ENCODE assay signal across 1 cellular context in the genomic region with DNA sequence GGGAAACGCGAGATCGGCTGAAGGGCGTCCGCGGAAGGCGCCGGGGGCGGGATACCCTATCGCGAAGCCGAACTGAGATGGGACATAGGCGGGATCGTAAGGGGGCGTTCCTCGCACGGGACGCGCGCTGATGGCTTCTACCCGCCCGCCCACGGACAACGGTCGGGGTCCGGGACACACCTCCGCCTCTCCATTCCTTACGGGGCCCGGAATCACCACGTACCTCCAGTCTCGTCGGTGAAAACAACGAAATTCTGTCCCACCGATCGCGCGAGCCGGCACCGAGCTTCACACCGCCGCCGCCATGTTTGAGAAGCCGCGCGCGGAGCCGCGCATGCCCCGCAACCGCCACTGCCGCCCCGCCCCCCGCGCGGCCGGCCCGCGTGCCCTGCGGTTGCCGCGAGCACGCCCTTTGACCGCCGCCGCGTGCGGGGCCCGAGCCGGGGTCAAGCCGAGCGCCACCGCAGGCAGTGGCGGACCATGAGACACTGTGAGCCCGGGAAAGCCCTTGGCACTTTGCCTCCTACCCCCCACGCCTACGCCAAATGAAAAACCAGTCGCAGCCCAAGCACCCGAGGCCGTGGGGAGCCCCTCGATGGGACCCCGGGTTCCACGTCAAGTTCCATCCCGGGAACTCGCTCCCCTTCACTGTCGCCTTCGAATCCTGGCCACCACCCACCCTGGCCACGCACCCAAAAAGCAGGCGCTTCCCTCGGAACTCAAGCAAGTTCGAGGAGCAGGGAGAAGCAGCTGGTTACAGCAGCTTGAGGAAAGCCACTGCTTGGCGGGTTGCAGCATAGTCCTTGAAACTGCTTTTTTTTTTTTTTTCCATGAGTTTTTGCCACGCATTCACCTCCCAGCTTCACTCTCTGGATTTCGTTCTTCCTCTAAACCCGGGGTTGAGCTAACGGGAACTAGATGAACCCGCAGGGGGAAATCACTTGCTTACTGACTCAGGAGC.
TF ChIP-seq lines count a peak whose summit lies in the region.

TSS of gene SCML2 (minus strand) at position 320 of the 961 bp plus-strand sequence. CDS start 20,617 bp downstream, outside the sequence.

TF ChIP-seq in A549, 52 proteins besides CTCF, POLR2A, EP300 and RAD21 (continued from another document):
- no peak for TF ChIP-seq PBX3 (IDR thresholded peaks at IDR 0.05)
- TF ChIP-seq MYC (IDR thresholded peaks at IDR 0.05; ENCODE audit: borderline replicate concordance, low read length) = no peak; the same call in 1 of the 2 replicates
- TF ChIP-seq, protein P1, sequence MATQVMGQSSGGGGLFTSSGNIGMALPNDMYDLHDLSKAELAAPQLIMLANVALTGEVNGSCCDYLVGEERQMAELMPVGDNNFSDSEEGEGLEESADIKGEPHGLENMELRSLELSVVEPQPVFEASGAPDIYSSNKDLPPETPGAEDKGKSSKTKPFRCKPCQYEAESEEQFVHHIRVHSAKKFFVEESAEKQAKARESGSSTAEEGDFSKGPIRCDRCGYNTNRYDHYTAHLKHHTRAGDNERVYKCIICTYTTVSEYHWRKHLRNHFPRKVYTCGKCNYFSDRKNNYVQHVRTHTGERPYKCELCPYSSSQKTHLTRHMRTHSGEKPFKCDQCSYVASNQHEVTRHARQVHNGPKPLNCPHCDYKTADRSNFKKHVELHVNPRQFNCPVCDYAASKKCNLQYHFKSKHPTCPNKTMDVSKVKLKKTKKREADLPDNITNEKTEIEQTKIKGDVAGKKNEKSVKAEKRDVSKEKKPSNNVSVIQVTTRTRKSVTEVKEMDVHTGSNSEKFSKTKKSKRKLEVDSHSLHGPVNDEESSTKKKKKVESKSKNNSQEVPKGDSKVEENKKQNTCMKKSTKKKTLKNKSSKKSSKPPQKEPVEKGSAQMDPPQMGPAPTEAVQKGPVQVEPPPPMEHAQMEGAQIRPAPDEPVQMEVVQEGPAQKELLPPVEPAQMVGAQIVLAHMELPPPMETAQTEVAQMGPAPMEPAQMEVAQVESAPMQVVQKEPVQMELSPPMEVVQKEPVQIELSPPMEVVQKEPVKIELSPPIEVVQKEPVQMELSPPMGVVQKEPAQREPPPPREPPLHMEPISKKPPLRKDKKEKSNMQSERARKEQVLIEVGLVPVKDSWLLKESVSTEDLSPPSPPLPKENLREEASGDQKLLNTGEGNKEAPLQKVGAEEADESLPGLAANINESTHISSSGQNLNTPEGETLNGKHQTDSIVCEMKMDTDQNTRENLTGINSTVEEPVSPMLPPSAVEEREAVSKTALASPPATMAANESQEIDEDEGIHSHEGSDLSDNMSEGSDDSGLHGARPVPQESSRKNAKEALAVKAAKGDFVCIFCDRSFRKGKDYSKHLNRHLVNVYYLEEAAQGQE (IDR thresholded peaks at IDR 0.05) = no peak
- no peak for TF ChIP-seq JUNB (IDR thresholded peaks at IDR 0.05)
- no peak for TF ChIP-seq CEBPB (IDR thresholded peaks at IDR 0.05)
- TF ChIP-seq NPAS2 (CRISPR knock-in tag; IDR thresholded peaks at IDR 0.05; ENCODE audit: borderline replicate concordance) = peak; percentile 48; the same call in 1 of the 2 replicates
- no peak for TF ChIP-seq FOSB (CRISPR knock-in tag; IDR thresholded peaks at IDR 0.05)
- TF ChIP-seq POLR2AphosphoS2 (conservative IDR thresholded peaks at IDR 0.05; ENCODE audit: low read length) = no peak
- TF ChIP-seq TP53 (CRISPR knock-in tag; IDR thresholded peaks at IDR 0.05) = no peak
- no peak for TF ChIP-seq KDM1A (IDR thresholded peaks at IDR 0.05; ENCODE audit: low read depth)
- TF ChIP-seq ELK1 (IDR thresholded peaks at IDR 0.05; ENCODE audit: low read depth, low read length) = no peak
- TF ChIP-seq FOSL2 (IDR thresholded peaks at IDR 0.05) = no peak
- no peak for TF ChIP-seq FOSL2 (CRISPR knock-in tag; IDR thresholded peaks at IDR 0.05)
- TF ChIP-seq MAX (IDR thresholded peaks at IDR 0.05) = peak; percentile 85
- TF ChIP-seq EHMT2 (IDR thresholded peaks at IDR 0.05; ENCODE audit: low read depth) = no peak
- TF ChIP-seq, protein P2, sequence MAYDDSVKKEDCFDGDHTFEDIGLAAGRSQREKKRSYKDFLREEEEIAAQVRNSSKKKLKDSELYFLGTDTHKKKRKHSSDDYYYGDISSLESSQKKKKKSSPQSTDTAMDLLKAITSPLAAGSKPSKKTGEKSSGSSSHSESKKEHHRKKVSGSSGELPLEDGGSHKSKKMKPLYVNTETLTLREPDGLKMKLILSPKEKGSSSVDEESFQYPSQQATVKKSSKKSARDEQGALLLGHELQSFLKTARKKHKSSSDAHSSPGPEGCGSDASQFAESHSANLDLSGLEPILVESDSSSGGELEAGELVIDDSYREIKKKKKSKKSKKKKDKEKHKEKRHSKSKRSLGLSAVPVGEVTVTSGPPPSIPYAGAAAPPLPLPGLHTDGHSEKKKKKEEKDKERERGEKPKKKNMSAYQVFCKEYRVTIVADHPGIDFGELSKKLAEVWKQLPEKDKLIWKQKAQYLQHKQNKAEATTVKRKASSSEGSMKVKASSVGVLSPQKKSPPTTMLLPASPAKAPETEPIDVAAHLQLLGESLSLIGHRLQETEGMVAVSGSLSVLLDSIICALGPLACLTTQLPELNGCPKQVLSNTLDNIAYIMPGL (CRISPR knock-in tag; IDR thresholded peaks at IDR 0.05; ENCODE audit: borderline replicate concordance) = no peak
- TF ChIP-seq FOXS1 (CRISPR knock-in tag; IDR thresholded peaks at IDR 0.05) = no peak
- peak; percentile 23; the same call in 1 of the 2 replicates for TF ChIP-seq PHF8 (IDR thresholded peaks at IDR 0.05; ENCODE audit: borderline replicate concordance, low read depth)
- no peak for TF ChIP-seq MAFK (IDR thresholded peaks at IDR 0.05; ENCODE audit: partially characterized antibody)
- TF ChIP-seq HOXB13 (CRISPR knock-in tag; IDR thresholded peaks at IDR 0.05; ENCODE audit: low read depth) = 0 out of 2 replicates have a peak, but pooled peaks have one; percentile 74
- no peak for TF ChIP-seq ZNF302 (CRISPR knock-in tag; IDR thresholded peaks at IDR 0.05)
- no peak for TF ChIP-seq HOXA7 (CRISPR knock-in tag; IDR thresholded peaks at IDR 0.05)
- TF ChIP-seq SMC3 (IDR thresholded peaks at IDR 0.05) = no peak
- no peak for TF ChIP-seq ZC3H11A (IDR thresholded peaks at IDR 0.05)
TF ChIP-seq in A549: peak in this region for 8.
